In the genomic region with DNA sequence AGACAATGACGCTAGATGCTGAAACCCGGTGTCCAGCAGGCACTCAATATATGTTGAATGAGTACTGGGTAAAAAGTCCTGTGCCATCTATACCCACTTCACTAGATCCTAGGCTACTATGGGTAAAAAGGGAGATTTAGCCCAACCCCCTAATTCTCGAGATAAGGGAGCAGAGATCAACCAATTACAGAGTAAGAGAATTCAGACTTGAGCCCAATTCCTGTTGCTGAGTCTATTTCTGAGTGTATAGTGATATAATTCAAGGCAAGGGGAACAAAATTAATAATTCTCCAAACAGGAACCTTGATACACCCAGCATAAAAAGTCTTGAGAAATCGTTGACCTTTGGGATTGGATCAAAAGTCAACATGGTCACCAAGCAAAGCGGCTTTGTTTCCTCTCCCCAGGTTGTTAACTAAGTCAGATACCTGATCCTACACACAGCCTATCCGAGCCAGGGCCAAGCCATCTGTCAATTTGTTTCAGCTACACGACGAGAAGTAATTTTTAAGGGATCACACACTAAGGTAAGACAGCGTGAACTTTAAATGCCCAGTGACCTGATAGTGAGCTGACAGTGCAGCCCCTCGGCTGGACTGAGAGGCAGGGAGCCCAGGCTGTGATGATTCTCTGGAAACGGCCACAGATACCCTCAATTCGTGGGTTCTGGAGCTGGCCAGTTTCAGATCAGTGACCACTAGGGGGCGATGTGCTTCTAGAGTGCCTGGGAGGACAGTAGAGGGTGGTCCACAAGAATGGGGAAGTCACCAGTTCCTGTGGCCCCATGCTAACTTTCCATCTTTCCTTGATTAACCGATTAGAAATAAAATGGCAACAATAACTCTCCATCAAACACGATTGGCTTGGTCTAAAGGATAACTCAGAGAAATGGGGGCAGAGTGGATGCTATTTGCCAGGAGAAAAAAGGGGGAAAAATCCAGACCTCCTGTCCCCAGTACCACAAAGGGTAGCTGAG, we compare ENCODE assay signal across 8 cellular contexts. TPM values are rescaled to one million over a fixed set of nuclear protein-coding genes. Genes with fewer than 3 reads are reported as not detected.
A peak's percentile ranks its signal among the peaks of the same experiment; 100 is the strongest.
DNase-seq lines count a peak whose midpoint lies in the region; ATAC-seq and TF ChIP-seq lines count a peak whose summit lies in the region.

No MANE protein-coding gene starts in this region.

- peak; percentile 88 for TF ChIP-seq CTCF in choroid plexus epithelial cell (conservative IDR thresholded peaks at IDR 0.05; ENCODE audit: low read depth, low read length)
- peak; percentile 55 for TF ChIP-seq CTCF in liver (IDR thresholded peaks at IDR 0.05; ENCODE audit: low read depth, low read length, missing input control)

- ATAC-seq in GM19035 (IDR thresholded peaks at IDR 0.05; ENCODE audit: unreplicated experiment), result no peak

- WGBS in liver, result 29% methylated on average over 15 of the region's 15 CpGs

- H3K9ac ChIP-seq in liver (ENCODE audit: low read depth in 1 of 2, low read length in 2 of 2), result peak overlapping the region in 1 of 2 donors; percentile 71

- peak overlapping the region; percentile 80 to 83 for H3K27ac ChIP-seq in liver (ENCODE audit: low read depth in 1 of 2, low read length in 2 of 2)

- TF ChIP-seq RAD21 in liver (IDR thresholded peaks at IDR 0.05), result peak; percentile 68 to 74

- H3K4me3 ChIP-seq in choroid plexus epithelial cell (ENCODE audit: low read depth, low read length) (no peak overlapping the region), liver (ENCODE audit: low read depth in 1 of 3, low read length in 3 of 3) (no peak overlapping the region)

- no peaks in the 10 kb centered on the region for H3K27me3 ChIP-seq in liver (ENCODE audit: control insufficient read depth in 4 of 4, insufficient read depth in 4 of 4, low read length in 3 of 4)

- DNase-seq in DMS53 (lab: John Stamatoyannopoulos, UW) (peak; percentile 75), DMS53 treated with DMSO at 0.1 percent for 48 hours (lab: John Stamatoyannopoulos, UW; ENCODE audit: unreplicated experiment) (no peak), NCI-H1930 (lab: John Stamatoyannopoulos, UW) (peak; percentile 26 to 66), choroid plexus epithelial cell (ENCODE audit: low read depth) (peak; percentile 79)
- peak; percentile 49 for DNase-seq in activated CD4-positive, alpha-beta T cell treated with anti-CD3 and anti-CD28 coated beads for 1 hour
- peak; percentile 14 for DNase-seq in stimulated activated CD8-positive, alpha-beta memory T cell treated with anti-CD3 and anti-CD28 coated beads, Interleukin-12 subunit alpha, Interleukin-12 subunit beta, amount 100 ng/mL, for 24 hours (ENCODE audit: extremely low read depth)

- no peaks in the 10 kb centered on the region for H3K9me3 ChIP-seq in liver (ENCODE audit: control insufficient read depth in 4 of 4, low read length in 3 of 4)

- peaks cover 8 to 57% (median 54%) of the 10 kb centered on the region in 4 donors for H3K4me1 ChIP-seq in liver (ENCODE audit: control insufficient read depth in 4 of 4, insufficient read depth in 4 of 4, low read length in 3 of 4)

- peaks cover 0 to 9% (median 7%) of the 10 kb centered on the region in 4 donors for H3K36me3 ChIP-seq in liver (ENCODE audit: control insufficient read depth in 4 of 4, insufficient read depth in 3 of 4, low read depth in 1 of 4, low read length in 3 of 4)

TF ChIP-seq in liver, 16 proteins besides CTCF, POLR2A, EP300 and RAD21:
- TF ChIP-seq JUND (IDR thresholded peaks at IDR 0.05) (no peak), HNF4A (conservative IDR thresholded peaks at IDR 0.05) (peak; percentile 81 to 93), MAX (IDR thresholded peaks at IDR 0.05) (no peak), RXRA (IDR thresholded peaks at IDR 0.05) (peak; percentile 31 to 56), SP1 (IDR thresholded peaks at IDR 0.05) (peak; percentile 83), HNF4G (IDR thresholded peaks at IDR 0.05) (peak; percentile 74)
TF ChIP-seq in liver: peak in this region for 4.

RNA-seq across cellular contexts. Expression of gene SLC22A23, which starts 46.2 kb away (rescaled TPM):
- 10 to 100 TPM; 29.4 to 45.4 TPM for total RNA-seq in liver
- polyA plus RNA-seq in liver, result 1 to 10 TPM; 4.9 to 9.9 TPM
